In the genomic region with DNA sequence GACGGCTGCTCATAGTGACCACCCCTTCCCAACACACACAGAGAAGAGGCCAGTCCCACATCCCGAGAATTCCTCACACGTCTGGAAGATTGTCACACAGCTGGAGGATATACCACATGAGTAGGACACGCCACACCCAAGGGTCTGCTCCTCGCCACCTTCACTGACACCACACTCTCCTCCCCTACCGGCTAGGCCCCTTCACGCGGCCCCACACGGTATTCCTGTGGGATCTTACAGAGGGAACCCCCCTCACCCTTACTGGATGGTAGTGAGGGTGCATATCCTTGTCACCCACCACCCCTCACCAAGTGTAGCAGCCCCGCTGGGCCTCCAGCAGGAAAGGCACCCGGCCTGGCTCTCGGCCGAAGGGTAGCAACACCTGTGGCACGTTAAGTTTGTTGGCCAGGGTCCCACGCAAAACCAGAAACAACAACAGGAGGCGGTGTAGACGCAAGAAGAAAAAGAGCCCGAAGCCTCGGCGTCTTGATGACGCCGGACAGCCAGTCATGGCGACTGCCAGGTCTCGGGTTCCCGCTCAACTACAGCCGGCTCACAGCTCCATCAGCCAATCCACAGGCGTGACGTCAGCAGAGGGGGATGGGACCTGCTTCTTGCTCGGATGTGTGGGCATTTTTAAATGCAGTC, we compare ENCODE assay signal across 9 cellular contexts. TPM values are rescaled to one million over a fixed set of nuclear protein-coding genes. Genes with fewer than 3 reads are reported as not detected.
DNase-seq lines count a peak whose midpoint lies in the region; ATAC-seq and TF ChIP-seq lines count a peak whose summit lies in the region.
"Had no signal": no experiment of that assay in that cellular context is flagged by ENCODE, and none has a peak within 500 bp of the region (broad histone marks: within the 10 kb centered on the region; RNA-seq: fewer than 3 reads in every experiment).

A gene (minus strand): TSS at position 540 of the 648 bp plus-strand sequence.

- DNase-seq in NCI-H510A treated with DMSO at 0.1 percent for 48 hours (lab: John Stamatoyannopoulos, UW) (peak; percentile 48), epithelial cell of prostate (ENCODE audit: low read depth, low spot score) (no peak), GM13976 (ENCODE audit: low spot score) (no peak), NCI-H1930 (lab: John Stamatoyannopoulos, UW) (no peak)
- no peak for DNase-seq in natural killer cell treated with Interleukin-12 subunit alpha and Interleukin-12 subunit beta and Interleukin-15 and Interleukin-18, amount 100 ng/mL, for 72 hours (ENCODE audit: low spot score)
- DNase-seq: NCI-H226 had no signal

- no peaks in the 10 kb centered on the region for H3K9me3 Mint-ChIP-seq in natural killer cell treated with Interleukin-12 subunit alpha and Interleukin-12 subunit beta and Interleukin-15 and Interleukin-18, amount 100 ng/mL, for 72 hours

- H3K36me3 Mint-ChIP-seq in natural killer cell treated with Interleukin-12 subunit alpha and Interleukin-12 subunit beta and Interleukin-15 and Interleukin-18, amount 100 ng/mL, for 72 hours, result peaks cover 23% of the 10 kb centered on the region

- TF ChIP-seq CTCF in C4-2B (conservative IDR thresholded peaks at IDR 0.05) (no peak), GM13976 (IDR thresholded peaks at IDR 0.05; ENCODE audit: borderline replicate concordance, control extremely low read depth, extremely low read depth, insufficient read depth, missing control alignments) (no peak)

- ATAC-seq in natural killer cell treated with Interleukin-12 subunit alpha and Interleukin-12 subunit beta and Interleukin-15 and Interleukin-18, amount 100 ng/mL, for 72 hours, result no peak
- ATAC-seq in HG02571 (IDR thresholded peaks at IDR 0.05; ENCODE audit: unreplicated experiment), result no peak
- ATAC-seq in HG03521 (IDR thresholded peaks at IDR 0.05; ENCODE audit: unreplicated experiment), result no peak

- H3K27ac ChIP-seq in C4-2B (peak within 1 kb of the TSS; percentile 13), epithelial cell of prostate (peak within 1 kb of the TSS; percentile 38)

- H3K27ac Mint-ChIP-seq in natural killer cell treated with Interleukin-12 subunit alpha and Interleukin-12 subunit beta and Interleukin-15 and Interleukin-18, amount 100 ng/mL, for 72 hours, result peak within 1 kb of the TSS; percentile 3 to 43

- in situ Hi-C loops in GM13976 (cut with MboI; ENCODE audit: low sequenced_read_pairs, unreplicated experiment), result no loop called here

- H3K27me3 Mint-ChIP-seq in natural killer cell treated with Interleukin-12 subunit alpha and Interleukin-12 subunit beta and Interleukin-15 and Interleukin-18, amount 100 ng/mL, for 72 hours, result no peaks in the 10 kb centered on the region

- H3K4me1 Mint-ChIP-seq in natural killer cell treated with Interleukin-12 subunit alpha and Interleukin-12 subunit beta and Interleukin-15 and Interleukin-18, amount 100 ng/mL, for 72 hours (ENCODE audit: low read depth in 2 of 2), result peaks cover 32 to 33% of the 10 kb centered on the region in 2 donors

- no peak within 1 kb of the TSS for H3K4me3 Mint-ChIP-seq in natural killer cell treated with Interleukin-12 subunit alpha and Interleukin-12 subunit beta and Interleukin-15 and Interleukin-18, amount 100 ng/mL, for 72 hours

RNA-seq across cellular contexts. Expression of the gene that starts here (rescaled TPM):
- under 1 TPM in 1 of 2 donors, not detected in 1; 0.24 TPM for total RNA-seq in natural killer cell treated with Interleukin-12 subunit alpha and Interleukin-12 subunit beta and Interleukin-15 and Interleukin-18, amount 100 ng/mL, for 72 hours
